In the genomic region with DNA sequence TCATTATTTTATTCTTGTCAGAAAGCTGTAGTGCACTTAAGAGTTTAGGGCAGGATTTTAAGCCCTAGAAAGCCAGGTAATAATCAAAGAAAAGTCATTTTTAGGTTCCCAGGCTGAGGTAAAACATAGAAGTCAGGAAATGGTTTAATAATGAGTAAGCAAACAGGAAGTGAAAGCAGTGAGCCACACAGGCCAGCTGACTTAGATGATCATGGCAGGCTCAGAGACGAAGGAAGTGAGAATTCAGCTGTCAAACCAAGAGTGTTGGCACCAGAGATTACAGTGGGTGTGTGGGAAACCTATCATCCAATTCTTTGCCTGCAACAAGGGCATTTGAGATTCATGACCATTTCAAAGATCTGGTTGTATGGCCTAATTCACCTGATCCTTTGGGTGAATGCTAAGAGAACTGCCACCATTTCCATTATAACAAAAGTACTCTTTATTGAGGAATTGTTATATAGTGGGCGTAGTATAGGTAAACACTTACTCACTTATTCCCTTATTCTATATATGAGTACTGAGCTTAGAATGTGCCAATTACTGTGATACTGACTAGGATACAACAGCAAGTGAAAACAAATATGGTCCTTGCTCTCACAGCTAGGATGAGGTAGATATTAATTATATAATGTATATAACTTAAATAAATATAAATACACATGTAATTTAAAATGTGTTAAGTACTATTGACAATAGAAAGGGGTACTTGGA, we compare ENCODE assay signal across 9 cellular contexts.
DNase-seq lines count a peak whose midpoint lies in the region; ATAC-seq and TF ChIP-seq lines count a peak whose summit lies in the region.
"Had no signal": no experiment of that assay in that cellular context is flagged by ENCODE, and none has a peak within 500 bp of the region (broad histone marks: within the 10 kb centered on the region; RNA-seq: fewer than 3 reads in every experiment).

No MANE protein-coding gene starts in this region.

- peak overlapping the region; percentile 44 to 97 for H4K8ac ChIP-seq in IMR-90 (ENCODE audit: low read depth in 2 of 2, low read length in 2 of 2)

- H3K9ac ChIP-seq in IMR-90 (ENCODE audit: low read depth, low read length): no peak overlapping the region

- no peak overlapping the region for H2AK5ac ChIP-seq in IMR-90 (ENCODE audit: low read depth, low read length)

- TF ChIP-seq CTCF in GM10266 (IDR thresholded peaks at IDR 0.05; ENCODE audit: control insufficient read depth, insufficient read depth, low read depth, missing control alignments) (no peak), IMR-90 (conservative IDR thresholded peaks at IDR 0.05; ENCODE audit: low read depth, low read length) (no peak), epithelial cell of proximal tubule (conservative IDR thresholded peaks at IDR 0.05; ENCODE audit: low read depth, low read length) (no peak)

- POLR2A ChIA-PET in IMR-90 (lab: Charles Lee; ENCODE audit: unreplicated experiment): no interaction called here

- H3K4me2 ChIP-seq in IMR-90 (ENCODE audit: low read depth, low read length): no peak overlapping the region

- peak overlapping the region; percentile 97 for H2BK20ac ChIP-seq in IMR-90 (ENCODE audit: low read depth, low read length)

- peak; percentile 100 for ATAC-seq in GM21723 (IDR thresholded peaks at IDR 0.05; ENCODE audit: unreplicated experiment)
- ATAC-seq in IMR-90 (ENCODE audit: low read depth): peak; percentile 71
- ATAC-seq: Panc1 had no signal

- H3K4ac ChIP-seq in IMR-90 (ENCODE audit: low read depth, low read length): peak overlapping the region; percentile 86

- no peaks in the 10 kb centered on the region for H3K79me1 ChIP-seq in IMR-90 (ENCODE audit: low read depth in 1 of 2, low read length in 2 of 2)

- DNase-seq in GM10266 (ENCODE audit: extremely low spot score) (peak; percentile 44), IMR-90 (peak; percentile 72), epithelial cell of proximal tubule (ENCODE audit: low read depth) (peak; percentile 12), GOT3 (lab: John Stamatoyannopoulos, UW) (no peak), NCI-H526 (lab: John Stamatoyannopoulos, UW) (no peak)
- peak; percentile 13 for DNase-seq in activated CD4-positive, alpha-beta T cell treated with anti-CD3 and anti-CD28 coated beads for 1 hour
- peak; percentile 13 to 17 for DNase-seq in stimulated activated CD4-positive, alpha-beta T cell treated with anti-CD3 and anti-CD28 coated beads, Interleukin-12 subunit alpha, Interleukin-12 subunit beta, amount 100 ng/mL, for 24 hours (ENCODE audit: low read depth in 2 of 2)

- peak overlapping the region; percentile 33; the same call in 1 of the 2 replicates for H4K5ac ChIP-seq in IMR-90 (ENCODE audit: low read depth, low read length)

- H2AFZ ChIP-seq in IMR-90 (replicated peaks; ENCODE audit: low read length, poor library complexity): peak overlapping the region; percentile 88

- no peak for TF ChIP-seq RAD21 in IMR-90 (IDR thresholded peaks at IDR 0.05; ENCODE audit: low read length)

- H2BK15ac ChIP-seq in IMR-90 (ENCODE audit: low read depth, low read length): peak overlapping the region; percentile 99; the same call in 1 of the 3 replicates

- no peak for TF ChIP-seq POLR2A in IMR-90 (IDR thresholded peaks at IDR 0.05; ENCODE audit: low read depth, low read length)

- H3K36me3 ChIP-seq in IMR-90 (ENCODE audit: control insufficient read depth, insufficient read depth, low read length): no peaks in the 10 kb centered on the region

- no CpG with 5 or more reads among the region's 2 CpGs for WGBS in IMR-90 (ENCODE audit: extremely low coverage in 2 of 2, insufficient read length in 1 of 2), 2 experiments

- peak overlapping the region; percentile 89 for H4K91ac ChIP-seq in IMR-90 (ENCODE audit: insufficient read depth, low read depth, low read length)

- intact Hi-C loops in IMR-90 (cut with micrococcal nuclease): no loop called here

- in situ Hi-C loops in IMR-90 (cut with MboI; ENCODE audit: low sequenced_read_pairs): no loop called here

- H2BK120ac ChIP-seq in IMR-90 (ENCODE audit: low read depth, low read length): peak overlapping the region; percentile 94

- H3K23ac ChIP-seq in IMR-90 (ENCODE audit: low read depth, low read length): peak overlapping the region; percentile 95

- H3K27ac ChIP-seq in IMR-90 (ENCODE audit: insufficient read depth, low read length): no peak overlapping the region

- no peak overlapping the region for H3K56ac ChIP-seq in IMR-90 (ENCODE audit: extremely low read depth, insufficient read depth, low read length)

- H2AK9ac ChIP-seq in IMR-90 (replicated peaks; ENCODE audit: low read depth, low read length, poor library complexity): peak overlapping the region; percentile 78

- peak overlapping the region; percentile 90 for H3K14ac ChIP-seq in IMR-90 (replicated peaks; ENCODE audit: low read depth, low read length)

- CTCF ChIA-PET in IMR-90 (lab: Yijun Ruan, JAX): no interaction called here

- no TSS peak for BruUV-seq in IMR-90 (replicated peaks; lab: Mats Ljungman, UMichigan)

- peak overlapping the region; percentile 5; the same call in 1 of the 2 replicates for H3K18ac ChIP-seq in IMR-90 (ENCODE audit: low read depth, low read length)

- H3K9me3 ChIP-seq in IMR-90 (ENCODE audit: control insufficient read depth, insufficient read depth, low read length): no peaks in the 10 kb centered on the region

- H3K9me1 ChIP-seq in IMR-90 (ENCODE audit: insufficient read depth, low read length): 0 out of 2 replicates have a peak, but pooled peaks cover 2% of the 10 kb centered on the region

- dilution Hi-C loops in IMR-90 (cut with HindIII; ENCODE audit: low sequenced_read_pairs, unreplicated experiment): no loop called here

- no peaks in the 10 kb centered on the region for H3K4me1 ChIP-seq in IMR-90 (ENCODE audit: control insufficient read depth, insufficient read depth, low read length)

- H3K4me3 ChIP-seq in IMR-90 (ENCODE audit: insufficient read depth, low read depth, low read length): no peak overlapping the region
- no peak overlapping the region for H3K4me3 ChIP-seq in epithelial cell of proximal tubule (ENCODE audit: low read depth, low read length)

- H3K27me3 ChIP-seq in IMR-90 (ENCODE audit: control insufficient read depth, insufficient read depth, low read length): no peaks in the 10 kb centered on the region

- H4K20me1 ChIP-seq in IMR-90 (ENCODE audit: insufficient read depth, low read length): no peaks in the 10 kb centered on the region

- peak overlapping the region; percentile 87 for H2BK5ac ChIP-seq in IMR-90 (ENCODE audit: low read depth, low read length, poor library complexity, severe bottlenecking)

TF ChIP-seq in IMR-90, 13 proteins besides CTCF, POLR2A, EP300 and RAD21:
- TF ChIP-seq USF2 (IDR thresholded peaks at IDR 0.05; ENCODE audit: low read depth, low read length) (peak; percentile 40; the same call in 1 of the 2 replicates), MAFK (IDR thresholded peaks at IDR 0.05; ENCODE audit: low read depth, low read length) (no peak), RCOR1 (IDR thresholded peaks at IDR 0.05; ENCODE audit: insufficient replicate concordance, low read length) (no peak)

Comparison
In these comparisons a context has a peak if more than half of its experiments do, and no peak if none do; other contexts are left out.
1. DNase-seq: peak in GM10266 (single experiment), IMR-90 (single experiment), activated CD4-positive, alpha-beta T cell treated with anti-CD3 and anti-CD28 coated beads for 1 hour (single experiment), epithelial cell of proximal tubule (single experiment) and stimulated activated CD4-positive, alpha-beta T cell treated with anti-CD3 and anti-CD28 coated beads, Interleukin-12 subunit alpha, Interleukin-12 subunit beta, amount 100 ng/mL, for 24 hours (2 of 2); none in GOT3 (single experiment) and NCI-H526 (0 of 2).